9 cellular contexts compared by ENCODE assay signal in the genomic region with DNA sequence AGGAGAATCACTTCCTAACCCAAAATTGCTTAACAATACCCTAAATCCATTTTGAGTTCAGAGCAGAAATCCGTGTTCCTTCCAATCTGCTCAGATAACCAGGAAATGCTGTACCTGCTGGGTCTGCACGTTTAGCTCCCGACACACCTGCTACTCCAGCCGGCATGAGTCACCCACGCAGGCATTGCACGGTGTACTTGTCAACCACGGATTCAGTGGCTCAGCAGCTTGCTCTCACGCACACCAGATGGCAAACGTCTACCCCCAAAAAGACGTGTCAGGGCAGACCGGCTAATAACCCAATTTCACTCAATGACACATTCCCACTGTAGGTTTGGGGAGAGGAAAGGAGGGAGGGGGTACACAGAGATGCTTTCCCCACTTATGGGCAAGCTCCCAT.
DNase-seq lines count a peak whose midpoint lies in the region; FAIRE-seq and TF ChIP-seq lines count a peak whose summit lies in the region.
"Had no signal": no experiment of that assay in that cellular context is flagged by ENCODE, and none has a peak within 500 bp of the region (broad histone marks: within the 10 kb centered on the region; RNA-seq: fewer than 3 reads in every experiment).

No MANE protein-coding gene starts in this region.

- H3K4me3 ChIP-seq in WERI-Rb-1 (ENCODE audit: low read depth, low read length) (no peak overlapping the region), keratinocyte (ENCODE audit: control insufficient read depth in 2 of 3, extremely low read depth in 1 of 3, insufficient read depth in 2 of 3, low read depth in 1 of 3, low read length in 3 of 3) (peak overlapping the region; percentile 70 to 91 (median 86)), neural progenitor cell (no peak overlapping the region)

- peaks cover 36% of the 10 kb centered on the region for H3K4me1 ChIP-seq in keratinocyte (ENCODE audit: control insufficient read depth, extremely low read depth, insufficient read depth, low read length)
- peaks cover 3% of the 10 kb centered on the region for H3K4me1 ChIP-seq in neural progenitor cell

- H3K79me2 ChIP-seq in keratinocyte (ENCODE audit: control insufficient read depth, insufficient read depth, low read length) (peaks cover 76% of the 10 kb centered on the region), neural progenitor cell (ENCODE audit: low read depth) (no peaks in the 10 kb centered on the region)

- H3K27me3 ChIP-seq in WERI-Rb-1 (ENCODE audit: insufficient read depth, low read depth, severe bottlenecking) (peaks cover 12% of the 10 kb centered on the region), keratinocyte (ENCODE audit: control insufficient read depth, extremely low read depth, insufficient read depth, low read length) (no peaks in the 10 kb centered on the region), neural progenitor cell (peaks cover 46% of the 10 kb centered on the region)

- peaks cover 3% of the 10 kb centered on the region for H3K9me3 Mint-ChIP-seq in neural progenitor cell
- H3K9me3 Mint-ChIP-seq: CD8-positive, alpha-beta T cell had no signal

- no peaks in the 10 kb centered on the region for H4K20me1 ChIP-seq in keratinocyte (ENCODE audit: control insufficient read depth, extremely low read depth, insufficient read depth, low read length)
- H4K20me1 ChIP-seq in neural progenitor cell (ENCODE audit: low read depth): peaks cover 5% of the 10 kb centered on the region

- peaks cover 14% of the 10 kb centered on the region for H3K27me3 Mint-ChIP-seq in neural progenitor cell (ENCODE audit: insufficient read depth, low read depth)

- no peak overlapping the region for H3K4me3 Mint-ChIP-seq in neural progenitor cell
- H3K4me3 Mint-ChIP-seq: CD8-positive, alpha-beta T cell had no signal

- H3K4me1 Mint-ChIP-seq in neural progenitor cell: peaks cover 25% of the 10 kb centered on the region

- H3K9ac ChIP-seq in keratinocyte (ENCODE audit: control insufficient read depth, extremely low read depth, insufficient read depth, low read length) (peak overlapping the region; percentile 82), neural progenitor cell (no peak overlapping the region)

- H3K27ac ChIP-seq in WERI-Rb-1 (no peak overlapping the region), keratinocyte (ENCODE audit: control insufficient read depth, insufficient read depth, low read length) (peak overlapping the region; percentile 97), neural progenitor cell (no peak overlapping the region)

- H3K36me3 Mint-ChIP-seq in neural progenitor cell: no peaks in the 10 kb centered on the region
- H3K36me3 Mint-ChIP-seq: CD8-positive, alpha-beta T cell had no signal

- H3K9me1 ChIP-seq in keratinocyte (ENCODE audit: control insufficient read depth, extremely low read depth, insufficient read depth, low read length): no peaks in the 10 kb centered on the region

- H3K9me3 ChIP-seq in WERI-Rb-1 (ENCODE audit: severe bottlenecking) (peaks cover 4% of the 10 kb centered on the region), keratinocyte (ENCODE audit: control insufficient read depth, low read depth, low read length) (no peaks in the 10 kb centered on the region), neural progenitor cell (ENCODE audit: low read depth) (no peaks in the 10 kb centered on the region)

- peaks cover 8% of the 10 kb centered on the region for H3F3A ChIP-seq in neural progenitor cell (ENCODE audit: low read depth)

- H2AFZ ChIP-seq in keratinocyte (ENCODE audit: control insufficient read depth, low read length): no peak overlapping the region
- no peak overlapping the region for H2AFZ ChIP-seq in neural progenitor cell (replicated peaks)

- DNase-seq in A172 (ENCODE audit: low spot score): peak; percentile 44
- DNase-seq in LoVo (ENCODE audit: low spot score): peak; percentile 83
- DNase-seq in WERI-Rb-1: peak; percentile 73
- peak; percentile 96 for DNase-seq in keratinocyte (ENCODE audit: low read depth, low spot score)
- DNase-seq in mesenteric fat pad (ENCODE audit: low spot score): no peak
- no peak for DNase-seq in neural progenitor cell (ENCODE audit: low spot score)
- no peak for DNase-seq in effector CD8-positive, alpha-beta T cell (lab: John Stamatoyannopoulos, UW)
- no peak for DNase-seq in activated CD8-positive, alpha-beta memory T cell treated with anti-CD3 and anti-CD28 coated beads, Interleukin-2, amount 50 U/mL, for 4 hours

- H3K36me3 ChIP-seq in WERI-Rb-1 (no peaks in the 10 kb centered on the region), keratinocyte (ENCODE audit: control insufficient read depth in 2 of 2, extremely low read depth in 1 of 2, insufficient read depth in 2 of 2, low read length in 2 of 2) (peaks cover 0 to 6% of the 10 kb centered on the region in 2 experiments), neural progenitor cell (no peaks in the 10 kb centered on the region)

- peak; percentile 89 for FAIRE-seq in keratinocyte (lab: Jason Lieb, UNC)

- H3K4me2 ChIP-seq in keratinocyte (ENCODE audit: control insufficient read depth, extremely low read depth, insufficient read depth, low read depth, low read length) (peak overlapping the region; percentile 79), neural progenitor cell (no peak overlapping the region)

- TF ChIP-seq CTCF in WERI-Rb-1 (IDR thresholded peaks at IDR 0.05; ENCODE audit: low read depth, low read length) (no peak), keratinocyte (optimal IDR thresholded peaks at IDR 0.05 in 1 of 3, IDR thresholded peaks at IDR 0.05 in 1 of 3, conservative IDR thresholded peaks at IDR 0.05 in 1 of 3; ENCODE audit: extremely low read depth in 1 of 3, insufficient read depth in 2 of 3, low read length in 3 of 3) (peak in 2 of 3 experiments; percentile 8 to 35), neural progenitor cell (IDR thresholded peaks at IDR 0.05) (no peak)

- H3K27ac Mint-ChIP-seq in neural progenitor cell: no peak overlapping the region
- H3K27ac Mint-ChIP-seq: CD8-positive, alpha-beta T cell had no signal

- dilution Hi-C loops in keratinocyte (cut with MboI; ENCODE audit: extremely low pct_ligation_motif_present, low sequenced_read_pairs): no loop called here

Comparison
In these comparisons a context has a peak if more than half of its experiments do, and no peak if none do; other contexts are left out.
1. DNase-seq: peak in A172 (single experiment), LoVo (single experiment), WERI-Rb-1 (single experiment) and keratinocyte (single experiment); none in mesenteric fat pad (single experiment), neural progenitor cell (single experiment), effector CD8-positive, alpha-beta T cell (single experiment) and activated CD8-positive, alpha-beta memory T cell treated with anti-CD3 and anti-CD28 coated beads, Interleukin-2, amount 50 U/mL, for 4 hours (single experiment).
2. H3K4me3 ChIP-seq: peak in keratinocyte (3 of 3); none in WERI-Rb-1 (single experiment) and neural progenitor cell (single experiment).
3. CTCF ChIP-seq: peak in keratinocyte (2 of 3); none in WERI-Rb-1 (single experiment) and neural progenitor cell (single experiment).